In genomic region chr7:55533050-55533728, GRCh38 we compare ENCODE assay signal across 1 cellular context.
TF ChIP-seq lines count a peak whose summit lies in the region.

No MANE protein-coding gene starts in this region.

TF ChIP-seq in GM12878, 131 proteins besides CTCF, POLR2A, EP300 and RAD21 (continued from another document and continues in another):
- TF ChIP-seq BCL3 (IDR thresholded peaks at IDR 0.05; ENCODE audit: borderline replicate concordance, insufficient read depth, low read depth, low read length, poor library complexity, severe bottlenecking) (peak; percentile 88), RELA (IDR thresholded peaks at IDR 0.05; ENCODE audit: borderline replicate concordance, partially characterized antibody) (peak; percentile 99), NFYA (IDR thresholded peaks at IDR 0.05; ENCODE audit: borderline replicate concordance, low read depth, low read length) (no peak), ZNF384 (IDR thresholded peaks at IDR 0.05; ENCODE audit: borderline replicate concordance, low read depth, low read length) (peak; percentile 97), KAT2A (conservative IDR thresholded peaks at IDR 0.05; ENCODE audit: control insufficient read depth, low read depth, low read length) (no peak), SRF (IDR thresholded peaks at IDR 0.05; ENCODE audit: low read depth in 2 of 2, low read length in 2 of 2) (peak in 1 of 2 experiments; percentile 65; a peak in 2 of 4 replicates), SREBF1 (IDR thresholded peaks at IDR 0.05; ENCODE audit: low read length) (no peak), NKRF (conservative IDR thresholded peaks at IDR 0.05) (0 out of 2 replicates have a peak, but pooled peaks have one; percentile 37), POLR2AphosphoS5 (IDR thresholded peaks at IDR 0.05; ENCODE audit: low read length) (0 out of 2 replicates have a peak, but pooled peaks have one; percentile 78), RUNX3 (IDR thresholded peaks at IDR 0.05; ENCODE audit: low read length) (no peak), MTA3 (IDR thresholded peaks at IDR 0.05; ENCODE audit: borderline replicate concordance, low read length) (no peak), CREB1 (IDR thresholded peaks at IDR 0.05; ENCODE audit: low read depth) (no peak), RFX5 (IDR thresholded peaks at IDR 0.05; ENCODE audit: low read depth, low read length) (no peak), PML (IDR thresholded peaks at IDR 0.05; ENCODE audit: low read length) (no peak), CHD2 (IDR thresholded peaks at IDR 0.05; ENCODE audit: borderline replicate concordance, low read depth, low read length) (peak; percentile 87), RBBP5 (conservative IDR thresholded peaks at IDR 0.05) (no peak), YBX1 (IDR thresholded peaks at IDR 0.05) (no peak), FOXK2 (IDR thresholded peaks at IDR 0.05) (no peak), KDM1A (IDR thresholded peaks at IDR 0.05; ENCODE audit: borderline replicate concordance) (no peak), ASH2L (IDR thresholded peaks at IDR 0.05; ENCODE audit: borderline replicate concordance, low read depth) (no peak), HDAC6 (IDR thresholded peaks at IDR 0.05; ENCODE audit: unreplicated experiment) (no peak), BHLHE40 (IDR thresholded peaks at IDR 0.05; ENCODE audit: borderline replicate concordance in 1 of 2, low read depth in 2 of 2, low read length in 1 of 2) (peak; percentile 86 to 87), MYB (IDR thresholded peaks at IDR 0.05; ENCODE audit: borderline replicate concordance, low read depth, low read length) (peak; percentile 66; the same call in 1 of the 2 replicates), SUZ12 (IDR thresholded peaks at IDR 0.05; ENCODE audit: unreplicated experiment) (no peak), MYC (IDR thresholded peaks at IDR 0.05; ENCODE audit: insufficient read depth, insufficient read length, insufficient replicate concordance, low read length, severe bottlenecking) (no peak), NFIC (IDR thresholded peaks at IDR 0.05; ENCODE audit: low read depth, low read length) (no peak), ZNF592 (IDR thresholded peaks at IDR 0.05) (0 out of 2 replicates have a peak, but pooled peaks have one; percentile 54), RB1 (IDR thresholded peaks at IDR 0.05; ENCODE audit: borderline replicate concordance) (no peak), ATF2 (IDR thresholded peaks at IDR 0.05; ENCODE audit: low read length) (no peak), JUND (IDR thresholded peaks at IDR 0.05; ENCODE audit: low read depth, low read length) (peak; percentile 89; the same call in 1 of the 2 replicates), EGR1 (IDR thresholded peaks at IDR 0.05; ENCODE audit: borderline replicate concordance in 1 of 2, low read depth in 2 of 2, low read length in 2 of 2) (peak in 1 of 2 experiments; percentile 78; a peak in 2 of 3 replicates), CHD4 (IDR thresholded peaks at IDR 0.05) (no peak), SMARCA5 (IDR thresholded peaks at IDR 0.05) (peak; percentile 95), SP1 (IDR thresholded peaks at IDR 0.05; ENCODE audit: low read depth, low read length) (peak; percentile 88)
- TF ChIP-seq, protein P1, sequence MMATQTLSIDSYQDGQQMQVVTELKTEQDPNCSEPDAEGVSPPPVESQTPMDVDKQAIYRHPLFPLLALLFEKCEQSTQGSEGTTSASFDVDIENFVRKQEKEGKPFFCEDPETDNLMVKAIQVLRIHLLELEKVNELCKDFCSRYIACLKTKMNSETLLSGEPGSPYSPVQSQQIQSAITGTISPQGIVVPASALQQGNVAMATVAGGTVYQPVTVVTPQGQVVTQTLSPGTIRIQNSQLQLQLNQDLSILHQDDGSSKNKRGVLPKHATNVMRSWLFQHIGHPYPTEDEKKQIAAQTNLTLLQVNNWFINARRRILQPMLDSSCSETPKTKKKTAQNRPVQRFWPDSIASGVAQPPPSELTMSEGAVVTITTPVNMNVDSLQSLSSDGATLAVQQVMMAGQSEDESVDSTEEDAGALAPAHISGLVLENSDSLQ (IDR thresholded peaks at IDR 0.05): peak; percentile 64; the same call in 1 of the 2 replicates
- TF ChIP-seq, protein P2, sequence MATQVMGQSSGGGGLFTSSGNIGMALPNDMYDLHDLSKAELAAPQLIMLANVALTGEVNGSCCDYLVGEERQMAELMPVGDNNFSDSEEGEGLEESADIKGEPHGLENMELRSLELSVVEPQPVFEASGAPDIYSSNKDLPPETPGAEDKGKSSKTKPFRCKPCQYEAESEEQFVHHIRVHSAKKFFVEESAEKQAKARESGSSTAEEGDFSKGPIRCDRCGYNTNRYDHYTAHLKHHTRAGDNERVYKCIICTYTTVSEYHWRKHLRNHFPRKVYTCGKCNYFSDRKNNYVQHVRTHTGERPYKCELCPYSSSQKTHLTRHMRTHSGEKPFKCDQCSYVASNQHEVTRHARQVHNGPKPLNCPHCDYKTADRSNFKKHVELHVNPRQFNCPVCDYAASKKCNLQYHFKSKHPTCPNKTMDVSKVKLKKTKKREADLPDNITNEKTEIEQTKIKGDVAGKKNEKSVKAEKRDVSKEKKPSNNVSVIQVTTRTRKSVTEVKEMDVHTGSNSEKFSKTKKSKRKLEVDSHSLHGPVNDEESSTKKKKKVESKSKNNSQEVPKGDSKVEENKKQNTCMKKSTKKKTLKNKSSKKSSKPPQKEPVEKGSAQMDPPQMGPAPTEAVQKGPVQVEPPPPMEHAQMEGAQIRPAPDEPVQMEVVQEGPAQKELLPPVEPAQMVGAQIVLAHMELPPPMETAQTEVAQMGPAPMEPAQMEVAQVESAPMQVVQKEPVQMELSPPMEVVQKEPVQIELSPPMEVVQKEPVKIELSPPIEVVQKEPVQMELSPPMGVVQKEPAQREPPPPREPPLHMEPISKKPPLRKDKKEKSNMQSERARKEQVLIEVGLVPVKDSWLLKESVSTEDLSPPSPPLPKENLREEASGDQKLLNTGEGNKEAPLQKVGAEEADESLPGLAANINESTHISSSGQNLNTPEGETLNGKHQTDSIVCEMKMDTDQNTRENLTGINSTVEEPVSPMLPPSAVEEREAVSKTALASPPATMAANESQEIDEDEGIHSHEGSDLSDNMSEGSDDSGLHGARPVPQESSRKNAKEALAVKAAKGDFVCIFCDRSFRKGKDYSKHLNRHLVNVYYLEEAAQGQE (IDR thresholded peaks at IDR 0.05; ENCODE audit: low read depth, low read length): peak; percentile 40; the same call in 1 of the 2 replicates
- TF ChIP-seq, protein P3, sequence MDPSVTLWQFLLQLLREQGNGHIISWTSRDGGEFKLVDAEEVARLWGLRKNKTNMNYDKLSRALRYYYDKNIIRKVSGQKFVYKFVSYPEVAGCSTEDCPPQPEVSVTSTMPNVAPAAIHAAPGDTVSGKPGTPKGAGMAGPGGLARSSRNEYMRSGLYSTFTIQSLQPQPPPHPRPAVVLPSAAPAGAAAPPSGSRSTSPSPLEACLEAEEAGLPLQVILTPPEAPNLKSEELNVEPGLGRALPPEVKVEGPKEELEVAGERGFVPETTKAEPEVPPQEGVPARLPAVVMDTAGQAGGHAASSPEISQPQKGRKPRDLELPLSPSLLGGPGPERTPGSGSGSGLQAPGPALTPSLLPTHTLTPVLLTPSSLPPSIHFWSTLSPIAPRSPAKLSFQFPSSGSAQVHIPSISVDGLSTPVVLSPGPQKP (IDR thresholded peaks at IDR 0.05; ENCODE audit: low read depth, low read length): peak; percentile 55
- TF ChIP-seq, protein P4, sequence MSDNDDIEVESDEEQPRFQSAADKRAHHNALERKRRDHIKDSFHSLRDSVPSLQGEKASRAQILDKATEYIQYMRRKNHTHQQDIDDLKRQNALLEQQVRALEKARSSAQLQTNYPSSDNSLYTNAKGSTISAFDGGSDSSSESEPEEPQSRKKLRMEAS (IDR thresholded peaks at IDR 0.05; ENCODE audit: low read depth, low read length): peak; percentile 52; the same call in 1 of the 2 replicates
- TF ChIP-seq, protein P5, sequence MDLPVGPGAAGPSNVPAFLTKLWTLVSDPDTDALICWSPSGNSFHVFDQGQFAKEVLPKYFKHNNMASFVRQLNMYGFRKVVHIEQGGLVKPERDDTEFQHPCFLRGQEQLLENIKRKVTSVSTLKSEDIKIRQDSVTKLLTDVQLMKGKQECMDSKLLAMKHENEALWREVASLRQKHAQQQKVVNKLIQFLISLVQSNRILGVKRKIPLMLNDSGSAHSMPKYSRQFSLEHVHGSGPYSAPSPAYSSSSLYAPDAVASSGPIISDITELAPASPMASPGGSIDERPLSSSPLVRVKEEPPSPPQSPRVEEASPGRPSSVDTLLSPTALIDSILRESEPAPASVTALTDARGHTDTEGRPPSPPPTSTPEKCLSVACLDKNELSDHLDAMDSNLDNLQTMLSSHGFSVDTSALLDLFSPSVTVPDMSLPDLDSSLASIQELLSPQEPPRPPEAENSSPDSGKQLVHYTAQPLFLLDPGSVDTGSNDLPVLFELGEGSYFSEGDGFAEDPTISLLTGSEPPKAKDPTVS (IDR thresholded peaks at IDR 0.05; ENCODE audit: low read depth, low read length): no peak
- TF ChIP-seq, protein P6, sequence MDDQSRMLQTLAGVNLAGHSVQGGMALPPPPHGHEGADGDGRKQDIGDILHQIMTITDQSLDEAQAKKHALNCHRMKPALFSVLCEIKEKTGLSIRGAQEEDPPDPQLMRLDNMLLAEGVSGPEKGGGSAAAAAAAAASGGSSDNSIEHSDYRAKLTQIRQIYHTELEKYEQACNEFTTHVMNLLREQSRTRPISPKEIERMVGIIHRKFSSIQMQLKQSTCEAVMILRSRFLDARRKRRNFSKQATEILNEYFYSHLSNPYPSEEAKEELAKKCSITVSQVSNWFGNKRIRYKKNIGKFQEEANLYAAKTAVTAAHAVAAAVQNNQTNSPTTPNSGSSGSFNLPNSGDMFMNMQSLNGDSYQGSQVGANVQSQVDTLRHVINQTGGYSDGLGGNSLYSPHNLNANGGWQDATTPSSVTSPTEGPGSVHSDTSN (IDR thresholded peaks at IDR 0.05; ENCODE audit: insufficient replicate concordance, low read depth, low read length): peak; percentile 58
